8 cellular contexts compared by ENCODE assay signal in the genomic region with DNA sequence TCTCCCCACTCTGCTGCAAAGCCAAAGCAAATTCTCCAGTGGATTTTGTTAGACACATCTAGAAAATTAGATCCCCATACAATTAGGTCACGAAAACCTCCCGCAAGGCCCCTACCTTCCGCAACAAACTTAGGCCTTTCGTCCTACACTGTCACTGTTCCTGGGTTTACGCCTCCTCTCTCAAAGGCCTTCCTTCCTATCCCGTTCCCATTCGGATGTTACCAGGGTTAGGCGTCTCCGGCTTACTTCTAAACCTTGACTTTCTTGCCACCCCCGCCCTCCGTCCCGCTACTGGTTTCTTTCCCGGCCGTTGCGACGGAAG. TPM values are rescaled to one million over a fixed set of nuclear protein-coding genes. Genes with fewer than 3 reads are reported as not detected.
A peak's percentile ranks its signal among the peaks of the same experiment; 100 is the strongest.
DNase-seq lines count a peak whose midpoint lies in the region; ATAC-seq and TF ChIP-seq lines count a peak whose summit lies in the region.

No MANE protein-coding gene starts in this region.

- TF ChIP-seq CTCF in breast epithelium (IDR thresholded peaks at IDR 0.05) (no peak), lung (IDR thresholded peaks at IDR 0.05; ENCODE audit: control extremely low read depth, extremely low read depth) (no peak)

- no peaks in the 10 kb centered on the region for H3K9me3 ChIP-seq in HUES48 (ENCODE audit: control insufficient read depth, insufficient read depth, low read length)
- no peaks in the 10 kb centered on the region for H3K9me3 ChIP-seq in breast epithelium
- H3K9me3 ChIP-seq in lung (ENCODE audit: control insufficient read depth in 2 of 2, insufficient read depth in 1 of 2, low read length in 1 of 2), result no peaks in the 10 kb centered on the region
- no peaks in the 10 kb centered on the region for H3K9me3 ChIP-seq in aorta (ENCODE audit: control insufficient read depth, low read length)

- H3K27me3 Mint-ChIP-seq in stimulated activated naive CD8-positive, alpha-beta T cell treated with anti-CD3 and anti-CD28 coated beads, Interleukin-15, Interleukin-2, amounts not matched to agents 100 ng/mL and 50 ng/mL, for 24 hours, result peaks cover 4% of the 10 kb centered on the region

- peaks cover 38% of the 10 kb centered on the region for H3K36me3 ChIP-seq in HUES48 (ENCODE audit: control insufficient read depth, insufficient read depth, low read length)
- peaks cover 5% of the 10 kb centered on the region for H3K36me3 ChIP-seq in breast epithelium
- peaks cover 4 to 6% of the 10 kb centered on the region in 2 donors for H3K36me3 ChIP-seq in lung (ENCODE audit: control insufficient read depth in 2 of 2, insufficient read depth in 2 of 2, low read length in 2 of 2)
- H3K36me3 ChIP-seq in aorta (ENCODE audit: control insufficient read depth in 1 of 2, insufficient read depth in 2 of 2, low read length in 1 of 2), result peaks cover 0 to 3% of the 10 kb centered on the region in 2 donors

- ATAC-seq in stimulated activated naive CD8-positive, alpha-beta T cell treated with anti-CD3 and anti-CD28 coated beads, Interleukin-15, Interleukin-2, amounts not matched to agents 100 U/mL and 50 U/mL, for 24 hours, result no peak
- ATAC-seq in lung (ENCODE audit: insufficient read depth, low FRiP score) (peak; percentile 43), aorta (ENCODE audit: low FRiP score) (peak; percentile 60)

- peak overlapping the region; percentile 100 for H3K4me3 Mint-ChIP-seq in stimulated activated naive CD8-positive, alpha-beta T cell treated with anti-CD3 and anti-CD28 coated beads, Interleukin-15, Interleukin-2, amounts not matched to agents 100 ng/mL and 50 ng/mL, for 24 hours

- H3K4me1 ChIP-seq in HUES48 (ENCODE audit: control insufficient read depth, insufficient read depth, low read length), result no peaks in the 10 kb centered on the region
- peaks cover 0 to 16% of the 10 kb centered on the region in 2 donors for H3K4me1 ChIP-seq in breast epithelium
- peaks cover 0 to 7% of the 10 kb centered on the region in 2 donors for H3K4me1 ChIP-seq in lung (ENCODE audit: control insufficient read depth in 2 of 2, insufficient read depth in 2 of 2, low read length in 2 of 2)
- H3K4me1 ChIP-seq in aorta (ENCODE audit: control insufficient read depth in 1 of 2, insufficient read depth in 2 of 2, low read length in 2 of 2), result peaks cover 0 to 3% of the 10 kb centered on the region in 2 donors

- TF ChIP-seq POLR2A in breast epithelium (IDR thresholded peaks at IDR 0.05), result no peak

- H3K27ac Mint-ChIP-seq in stimulated activated naive CD8-positive, alpha-beta T cell treated with anti-CD3 and anti-CD28 coated beads, Interleukin-15, Interleukin-2, amounts not matched to agents 100 ng/mL and 50 ng/mL, for 24 hours, result peak overlapping the region; percentile 99

- no peak for DNase-seq in stimulated activated naive CD8-positive, alpha-beta T cell treated with anti-CD3 and anti-CD28 coated beads, Interleukin-15, Interleukin-2, amounts not matched to agents 100 U/mL and 50 U/mL, for 24 hours
- no peak for DNase-seq in breast epithelium (ENCODE audit: low spot score in 2 of 2)
- DNase-seq in lung (ENCODE audit: low spot score), result no peak
- DNase-seq in aorta, result no peak
- DNase-seq in pons (ENCODE audit: low spot score), result no peak
- no peak for DNase-seq in stimulated activated CD4-positive, alpha-beta T cell treated with anti-CD3 and anti-CD28 coated beads, Interleukin-2, amount 100 ng/mL, for 24 hours

- 0% methylated on average over 16 of the region's 16 CpGs for WGBS in lung, 2 donors
- 0% methylated on average over 16 of the region's 16 CpGs for WGBS in aorta, 2 donors

- peaks cover 32% of the 10 kb centered on the region for H3K36me3 Mint-ChIP-seq in stimulated activated naive CD8-positive, alpha-beta T cell treated with anti-CD3 and anti-CD28 coated beads, Interleukin-15, Interleukin-2, amounts not matched to agents 100 ng/mL and 50 ng/mL, for 24 hours (ENCODE audit: low read depth)

- H3K27me3 ChIP-seq in HUES48 (ENCODE audit: control insufficient read depth, insufficient read depth, low read length) (0 out of 2 replicates have a peak, but pooled peaks cover 3% of the 10 kb centered on the region), breast epithelium (peaks cover 0 to 4% of the 10 kb centered on the region in 2 donors), lung (ENCODE audit: control insufficient read depth, insufficient read depth) (no peaks in the 10 kb centered on the region), aorta (ENCODE audit: control insufficient read depth in 1 of 2, insufficient read depth in 2 of 2, low read length in 1 of 2) (no peaks in the 10 kb centered on the region)

- H3K27ac ChIP-seq in HUES48 (ENCODE audit: low read depth, low read length) (peak overlapping the region; percentile 99), breast epithelium (peak overlapping the region; percentile 93 to 96), lung (ENCODE audit: low read depth in 1 of 2, low read length in 1 of 2) (peak overlapping the region; percentile 73 to 96), aorta (ENCODE audit: low read depth in 1 of 2, low read length in 2 of 2) (peak overlapping the region in 1 of 2 donors; percentile 49)

- peaks cover 40% of the 10 kb centered on the region for H3K4me1 Mint-ChIP-seq in stimulated activated naive CD8-positive, alpha-beta T cell treated with anti-CD3 and anti-CD28 coated beads, Interleukin-15, Interleukin-2, amounts not matched to agents 100 ng/mL and 50 ng/mL, for 24 hours (ENCODE audit: low read depth)

- peak overlapping the region; percentile 64 for H3K9ac ChIP-seq in HUES48 (ENCODE audit: low read depth, low read length)

- intact Hi-C loops in breast epithelium (cut with DNase I; ENCODE audit: low total_unique reads), result no loop called here
- intact Hi-C loops in aorta (cut with DNase I), result loop anchor here in 1 of 2 donors (1.0 kb wide), 1 partner anchor 35 kb away; no protein-coding TSS in a partner anchor

- H3K4me3 ChIP-seq in HUES48 (ENCODE audit: low read depth, low read length) (peak overlapping the region; percentile 88), breast epithelium (peak overlapping the region; percentile 83 to 97 (median 86)), lung (peak overlapping the region; percentile 82), aorta (ENCODE audit: low read length in 2 of 2) (peak overlapping the region; percentile 83 to 96)

- no peaks in the 10 kb centered on the region for H3K9me3 Mint-ChIP-seq in stimulated activated naive CD8-positive, alpha-beta T cell treated with anti-CD3 and anti-CD28 coated beads, Interleukin-15, Interleukin-2, amounts not matched to agents 100 ng/mL and 50 ng/mL, for 24 hours

RNA-seq across cellular contexts. Expression of gene RNF6, which starts 0.8 kb away (rescaled TPM):
- total RNA-seq in breast epithelium (10 to 100 TPM; 21.0 to 31.5 (median 27.7) TPM), lung (10 to 100 TPM; 28.7 to 32.5 TPM), aorta (10 to 100 TPM; 23.2 to 28.9 TPM)
- polyA plus RNA-seq in lung (10 to 100 TPM; 14.7 to 20.7 TPM), aorta (10 to 100 TPM; 13.1 to 16.0 TPM)

RNA-seq across cellular contexts. Expression of gene CDK8, which starts 32.6 kb away (rescaled TPM):
- total RNA-seq in breast epithelium (10 to 100 TPM; 13.3 to 15.4 (median 13.8) TPM), lung (10 to 100 TPM in 1 of 2 donors, 1 to 10 TPM in 1; 9.8 to 12.7 TPM), aorta (10 to 100 TPM; 10.5 to 10.6 TPM)
- polyA plus RNA-seq in lung (1 to 10 TPM; 7.1 to 9.5 TPM), aorta (10 to 100 TPM in 1 of 2 donors, 1 to 10 TPM in 1; 9.6 to 16.9 TPM)
